ENCODE assay signal across 1 cellular context in the genomic region with DNA sequence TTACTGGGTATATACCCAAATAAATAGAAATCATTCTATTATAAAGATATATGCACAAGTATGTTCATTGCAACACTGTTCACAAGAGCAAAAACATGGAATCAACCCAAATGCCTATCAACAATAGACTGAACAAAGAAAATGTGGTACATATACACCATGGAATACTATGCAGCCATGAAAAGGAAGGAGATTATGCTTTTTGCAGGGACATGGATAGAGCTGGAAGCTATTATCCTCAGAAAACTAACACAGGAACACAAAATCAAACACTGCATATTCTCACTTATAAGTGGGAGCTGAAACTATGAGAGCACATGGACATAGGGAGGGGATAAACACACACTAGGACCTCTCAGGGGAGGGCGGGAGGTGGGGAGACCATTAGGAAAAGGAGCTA.
A peak's percentile ranks its signal among the peaks of the same experiment; 100 is the strongest.
TF ChIP-seq lines count a peak whose summit lies in the region.

No MANE protein-coding gene starts in this region.

TF ChIP-seq in K562, 482 proteins besides CTCF, POLR2A, EP300 and RAD21 (continued from another document):
- TF ChIP-seq POLR2AphosphoS5 (IDR thresholded peaks at IDR 0.05; ENCODE audit: control insufficient read depth, insufficient read depth, low read depth, low read length) = no peak
- no peak for TF ChIP-seq ZNF239 (CRISPR knock-in tag; IDR thresholded peaks at IDR 0.05)
- no peak for TF ChIP-seq MAFG (tag; conservative IDR thresholded peaks at IDR 0.05)
- TF ChIP-seq RBM25 (IDR thresholded peaks at IDR 0.05; ENCODE audit: low read depth, low read length, severe bottlenecking) = peak; percentile 60
- TF ChIP-seq MIER1 (IDR thresholded peaks at IDR 0.05; ENCODE audit: low read depth) = no peak
